In the genomic region with DNA sequence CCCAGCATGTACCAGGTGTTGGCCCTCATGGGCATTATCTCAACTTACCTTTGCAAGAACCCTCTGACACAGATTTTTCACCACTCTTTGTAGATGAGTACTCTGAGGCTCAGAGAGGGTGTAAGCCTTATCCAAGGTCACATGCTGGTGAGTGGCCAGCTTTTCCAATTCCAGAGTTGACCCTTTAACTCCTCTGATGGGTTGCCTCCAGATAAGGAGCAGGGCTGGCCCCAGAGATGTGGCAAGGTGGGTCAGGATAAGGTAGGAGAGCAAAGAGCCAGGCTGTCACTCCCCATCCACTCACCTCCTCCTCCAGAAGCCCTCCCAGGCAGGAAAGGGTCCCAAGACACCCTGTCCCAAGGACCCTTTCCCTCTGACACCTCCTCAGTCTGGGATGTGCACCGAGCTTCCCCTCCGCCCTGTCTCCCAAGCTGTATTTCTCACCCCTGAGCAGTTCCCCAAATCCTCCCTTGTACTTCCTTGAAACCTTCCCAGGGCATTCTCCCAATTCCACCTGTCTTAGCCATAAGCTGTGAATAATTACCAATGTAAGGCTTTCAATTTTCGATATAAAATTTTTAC, we compare ENCODE assay signal across 20 cellular contexts.
A peak's percentile ranks its signal among the peaks of the same experiment; 100 is the strongest.
DNase-seq lines count a peak whose midpoint lies in the region; ATAC-seq and TF ChIP-seq lines count a peak whose summit lies in the region.
"Had no signal": no experiment of that assay in that cellular context is flagged by ENCODE, and none has a peak within 500 bp of the region (broad histone marks: within the 10 kb centered on the region; RNA-seq: fewer than 3 reads in every experiment).

No MANE protein-coding gene starts in this region.

- no peak overlapping the region for H3K4me3 Mint-ChIP-seq in activated CD8-positive, alpha-beta memory T cell treated with anti-CD3 and anti-CD28 coated beads, Interleukin-2, amount 10 ng/mL, durations not matched to agents 7 days and 5 days
- no peak overlapping the region for H3K4me3 Mint-ChIP-seq in CD8-positive, alpha-beta T cell
- H3K4me3 Mint-ChIP-seq in activated T-helper 17 cell treated with anti-CD3 and anti-CD28 coated beads, Interleukin-2, amount 50 U/mL, for 72 hours = peak overlapping the region; percentile 21
- H3K4me3 Mint-ChIP-seq in naive thymus-derived CD8-positive, alpha-beta T cell = peak overlapping the region in 8 of 10 donors; percentile 54 to 81 (median 64)

- no peak overlapping the region for H3K4me3 ChIP-seq in CD8-positive, alpha-beta T cell (ENCODE audit: low read depth, low read length)
- H3K4me3 ChIP-seq: BLaER1, coronary artery, HAP-1, heart right ventricle, left lung, mucosa of descending colon, upper lobe of right lung had no signal

- no peaks in the 10 kb centered on the region for H3K36me3 ChIP-seq in CD8-positive, alpha-beta T cell (ENCODE audit: insufficient read depth, low read length)
- H3K36me3 ChIP-seq: BLaER1, brain microvascular endothelial cell, HAP-1, heart right ventricle, left lung, upper lobe of right lung had no signal

- peaks cover 27% of the 10 kb centered on the region for H3K4me1 ChIP-seq in CD8-positive, alpha-beta T cell (ENCODE audit: insufficient read depth, low read length)
- H3K4me1 ChIP-seq: HAP-1 had no signal

- H3K9me3 Mint-ChIP-seq in activated CD8-positive, alpha-beta memory T cell treated with anti-CD3 and anti-CD28 coated beads, Interleukin-2, amount 10 ng/mL, durations not matched to agents 7 days and 5 days (ENCODE audit: low read depth) = peaks cover 6% of the 10 kb centered on the region
- no peaks in the 10 kb centered on the region for H3K9me3 Mint-ChIP-seq in CD8-positive, alpha-beta T cell
- H3K9me3 Mint-ChIP-seq in activated T-helper 17 cell treated with anti-CD3 and anti-CD28 coated beads, Interleukin-2, amount 50 U/mL, for 72 hours = no peaks in the 10 kb centered on the region
- peaks cover 0 to 4% (median 0%) of the 10 kb centered on the region in 9 donors for H3K9me3 Mint-ChIP-seq in naive thymus-derived CD8-positive, alpha-beta T cell

- POLR2A ChIA-PET in CD8-positive, alpha-beta T cell (lab: Charles Lee) = interaction anchor here (1.3 to 1.6 kb wide), 2 partner anchors 10 to 161 kb away, joined by 5 read pairs; no protein-coding TSS in a partner anchor
- POLR2A ChIA-PET in naive thymus-derived CD8-positive, alpha-beta T cell (lab: Charles Lee) = interaction anchor here (1.1 to 1.5 kb wide), 3 partner anchors 19 to 73 kb away, joined by 3 to 10 read pairs (median 4); no protein-coding TSS in a partner anchor

- TF ChIP-seq CTCF in CD8-positive, alpha-beta T cell (IDR thresholded peaks at IDR 0.05) = no peak

- no peaks in the 10 kb centered on the region for H3K27me3 ChIP-seq in CD8-positive, alpha-beta T cell (ENCODE audit: insufficient read depth, low read length)
- H3K27me3 ChIP-seq: BLaER1, brain microvascular endothelial cell, heart right ventricle, left lung, upper lobe of right lung had no signal

- intact Hi-C loops in CD8-positive, alpha-beta T cell (cut with DNase I, micrococcal nuclease) = no loop called here

- peaks cover 6% of the 10 kb centered on the region for H3K36me3 Mint-ChIP-seq in activated CD8-positive, alpha-beta memory T cell treated with anti-CD3 and anti-CD28 coated beads, Interleukin-2, amount 10 ng/mL, durations not matched to agents 7 days and 5 days
- no peaks in the 10 kb centered on the region for H3K36me3 Mint-ChIP-seq in CD8-positive, alpha-beta T cell
- H3K36me3 Mint-ChIP-seq in activated T-helper 17 cell treated with anti-CD3 and anti-CD28 coated beads, Interleukin-2, amount 50 U/mL, for 72 hours (ENCODE audit: low read depth) = no peaks in the 10 kb centered on the region
- peaks cover 0 to 5% (median 4%) of the 10 kb centered on the region in 3 donors for H3K36me3 Mint-ChIP-seq in naive thymus-derived CD8-positive, alpha-beta T cell

- ATAC-seq in activated CD8-positive, alpha-beta memory T cell treated with anti-CD3 and anti-CD28 coated beads, Interleukin-2, amount 10 ng/mL, durations not matched to agents 7 days and 5 days = no peak
- no peak for ATAC-seq in CD8-positive, alpha-beta T cell
- no peak for ATAC-seq in activated T-helper 17 cell treated with anti-CD3 and anti-CD28 coated beads, Interleukin-2, amount 50 U/mL, for 72 hours (replicated peaks)
- ATAC-seq in naive thymus-derived CD8-positive, alpha-beta T cell = no peak
- ATAC-seq in HG03565 (IDR thresholded peaks at IDR 0.05; ENCODE audit: unreplicated experiment) (no peak), HG03159 (IDR thresholded peaks at IDR 0.05; ENCODE audit: unreplicated experiment) (no peak)
- ATAC-seq: mucosa of descending colon, upper lobe of right lung had no signal

- CTCF ChIA-PET in activated CD8-positive, alpha-beta memory T cell treated with anti-CD3 and anti-CD28 coated beads, Interleukin-2, amount 10 ng/mL, durations not matched to agents 7 days and 5 days (lab: Charles Lee) = no interaction called here
- CTCF ChIA-PET in CD8-positive, alpha-beta T cell (lab: Charles Lee) = interaction anchor here (1.3 to 1.5 kb wide), 2 partner anchors 13 to 169 kb away, joined by 3 to 6 read pairs; no protein-coding TSS in a partner anchor

- H3K27ac ChIP-seq in CD8-positive, alpha-beta T cell (ENCODE audit: low read depth, low read length) = no peak overlapping the region
- H3K27ac ChIP-seq: BLaER1, brain microvascular endothelial cell, left lung, upper lobe of right lung had no signal

- H3K27me3 Mint-ChIP-seq in activated CD8-positive, alpha-beta memory T cell treated with anti-CD3 and anti-CD28 coated beads, Interleukin-2, amount 10 ng/mL, durations not matched to agents 7 days and 5 days = peaks cover 21% of the 10 kb centered on the region
- H3K27me3 Mint-ChIP-seq in CD8-positive, alpha-beta T cell (ENCODE audit: low read depth) = no peaks in the 10 kb centered on the region
- no peaks in the 10 kb centered on the region for H3K27me3 Mint-ChIP-seq in activated T-helper 17 cell treated with anti-CD3 and anti-CD28 coated beads, Interleukin-2, amount 50 U/mL, for 72 hours
- no peaks in the 10 kb centered on the region for H3K27me3 Mint-ChIP-seq in naive thymus-derived CD8-positive, alpha-beta T cell

- no peak for DNase-seq in activated CD8-positive, alpha-beta memory T cell treated with anti-CD3 and anti-CD28 coated beads, Interleukin-2, amount 10 ng/mL, durations not matched to agents 7 days and 5 days
- DNase-seq in activated CD8-positive, alpha-beta memory T cell treated with anti-CD3 and anti-CD28 coated beads for 24 hours = no peak
- DNase-seq in CD8-positive, alpha-beta T cell = no peak
- DNase-seq in naive thymus-derived CD8-positive, alpha-beta T cell = peak in 1 of 10 donors; percentile 55
- no peak for DNase-seq in cortex of kidney (lab: John Stamatoyannopoulos, UW)
- DNase-seq: activated CD4-positive, alpha-beta T cell treated with anti-CD3 and anti-CD28 coated beads for 48 hours; activated naive CD4-positive, alpha-beta T cell treated with anti-CD3 and anti-CD28 coated beads, Interleukin-2, amount 50 U/mL, for 16 hours; brain microvascular endothelial cell; heart right ventricle; NCI-H524 treated with DMSO at 0.1 percent for 48 hours; stimulated activated CD4-positive, alpha-beta T cell treated with anti-CD3 and anti-CD28 coated beads, Interleukin-12 subunit alpha, Interleukin-12 subunit beta, amount 100 ng/mL, for 4 hours; upper lobe of right lung had no signal

- H3K4me1 Mint-ChIP-seq in activated CD8-positive, alpha-beta memory T cell treated with anti-CD3 and anti-CD28 coated beads, Interleukin-2, amount 10 ng/mL, durations not matched to agents 7 days and 5 days = peaks cover 23% of the 10 kb centered on the region
- H3K4me1 Mint-ChIP-seq in CD8-positive, alpha-beta T cell (ENCODE audit: low read depth) = peaks cover 28% of the 10 kb centered on the region
- peaks cover 10% of the 10 kb centered on the region for H3K4me1 Mint-ChIP-seq in activated T-helper 17 cell treated with anti-CD3 and anti-CD28 coated beads, Interleukin-2, amount 50 U/mL, for 72 hours
- H3K4me1 Mint-ChIP-seq in naive thymus-derived CD8-positive, alpha-beta T cell = peaks cover 27 to 55% (median 36%) of the 10 kb centered on the region in 4 donors

- peak overlapping the region; percentile 50 for H3K27ac Mint-ChIP-seq in activated CD8-positive, alpha-beta memory T cell treated with anti-CD3 and anti-CD28 coated beads, Interleukin-2, amount 10 ng/mL, durations not matched to agents 7 days and 5 days
- peak overlapping the region; percentile 56 for H3K27ac Mint-ChIP-seq in CD8-positive, alpha-beta T cell
- peak overlapping the region; percentile 51 for H3K27ac Mint-ChIP-seq in activated T-helper 17 cell treated with anti-CD3 and anti-CD28 coated beads, Interleukin-2, amount 50 U/mL, for 72 hours
- H3K27ac Mint-ChIP-seq in naive thymus-derived CD8-positive, alpha-beta T cell = peak overlapping the region in 9 of 10 donors; percentile 62 to 91 (median 85)

- no peaks in the 10 kb centered on the region for H3K9me3 ChIP-seq in CD8-positive, alpha-beta T cell (ENCODE audit: low read length)
- H3K9me3 ChIP-seq: mucosa of descending colon, upper lobe of right lung had no signal

Comparison
In these comparisons a context has a peak if more than half of its experiments do, and no peak if none do; other contexts are left out.
1. H3K4me3 Mint-ChIP-seq: peak in activated T-helper 17 cell treated with anti-CD3 and anti-CD28 coated beads, Interleukin-2, amount 50 U/mL, for 72 hours (single experiment) and naive thymus-derived CD8-positive, alpha-beta T cell (8 of 10); none in activated CD8-positive, alpha-beta memory T cell treated with anti-CD3 and anti-CD28 coated beads, Interleukin-2, amount 10 ng/mL, durations not matched to agents 7 days and 5 days (single experiment) and CD8-positive, alpha-beta T cell (single experiment).
2. Peak in every context shown above with its lines, with median percentiles within 50 percentile points of each other: H3K27ac Mint-ChIP-seq.